Comparison of ENCODE assay signal across 14 cellular contexts in the genomic region with DNA sequence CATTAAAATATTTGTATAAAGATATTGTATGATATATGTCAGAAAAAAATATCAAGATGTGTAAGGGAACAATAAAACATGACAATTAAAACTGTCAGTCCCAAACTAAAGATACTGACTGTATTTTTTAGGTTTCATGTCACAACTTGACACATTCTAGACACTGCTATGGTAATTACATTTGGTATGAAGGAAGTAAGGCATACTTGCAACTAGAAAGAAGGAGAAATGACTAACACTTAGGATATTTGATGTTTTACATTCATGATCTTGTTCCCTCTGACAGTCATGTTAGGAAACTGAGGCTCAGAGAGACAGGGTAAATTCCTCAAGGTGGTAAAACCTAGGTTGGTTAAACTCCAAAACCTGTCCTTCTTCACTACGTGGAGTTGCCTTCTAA.
"Had no signal": no experiment of that assay in that cellular context is flagged by ENCODE, and none has a peak within 500 bp of the region (broad histone marks: within the 10 kb centered on the region; RNA-seq: fewer than 3 reads in every experiment).

No MANE protein-coding gene starts in this region.

- H3K36me3 ChIP-seq: brain microvascular endothelial cell, prostate gland, sigmoid colon, tibial artery had no signal

- H3K4me1 ChIP-seq: prostate gland had no signal

- H3K27ac ChIP-seq: brain microvascular endothelial cell, hepatocyte, prostate gland, tibial artery had no signal

- H3K9me3 ChIP-seq: prostate gland, sigmoid colon, tibial artery had no signal

- H3K27me3 ChIP-seq: brain microvascular endothelial cell, hepatocyte, sigmoid colon, tibial artery had no signal

- H2AFZ ChIP-seq: hepatocyte had no signal

- ATAC-seq: activated T-cell treated with anti-CD3 and anti-CD28 coated beads, Interleukin-2, amount 50 U/mL, for 72 hours; stimulated activated effector memory CD8-positive, alpha-beta T cell treated with anti-CD3 and anti-CD28 coated beads, Interleukin-12 subunit alpha, Interleukin-12 subunit beta, amount 100 ng/mL, for 72 hours had no signal

- H3K79me2 ChIP-seq: hepatocyte had no signal

- DNase-seq: activated CD4-positive, alpha-beta T cell treated with anti-CD3 and anti-CD28 coated beads, Interleukin-2, amount 10 ng/mL, durations not matched to agents 7 days and 5 days; activated CD8-positive, alpha-beta memory T cell treated with anti-CD3 and anti-CD28 coated beads, Interleukin-2, amount 50 U/mL, for 48 hours; activated gamma-delta T cell; activated T-cell treated with anti-CD3 and anti-CD28 coated beads, Interleukin-2, amount 50 U/mL, for 72 hours; brain microvascular endothelial cell; dermis blood vessel endothelial cell; kidney glomerular epithelial cell; occipital lobe; sigmoid colon; stimulated activated CD4-positive, alpha-beta T cell treated with anti-CD3 and anti-CD28 coated beads, Interleukin-12 subunit alpha, Interleukin-12 subunit beta, amount 100 ng/mL, for 4 hours; tibial artery had no signal

- H3K4me3 ChIP-seq: hepatocyte, prostate gland, sigmoid colon, tibial artery had no signal

- H3K4me2 ChIP-seq: hepatocyte had no signal
